In genomic region chr2:182360663-182361260, GRCh38 we compare ENCODE assay signal across 15 cellular contexts.
"Had no signal": no experiment of that assay in that cellular context is flagged by ENCODE, and none has a peak within 500 bp of the region (broad histone marks: within the 10 kb centered on the region; RNA-seq: fewer than 3 reads in every experiment).

No MANE protein-coding gene starts in this region.

- H3K4me1 ChIP-seq: neural progenitor cell had no signal

- FAIRE-seq: endothelial cell of umbilical vein, frontal cortex, kidney had no signal

- H3K36me3 ChIP-seq: neural progenitor cell, ovary, thyroid gland had no signal

- ATAC-seq: activated CD4-positive, alpha-beta T cell treated with anti-CD3 and anti-CD28 coated beads for 36 hours; activated T-cell treated with anti-CD3 and anti-CD28 coated beads, Interleukin-2, amount 50 U/mL, for 4 hours had no signal

- H3K4me3 ChIP-seq: neural progenitor cell, ovary, thyroid gland had no signal

- H3K27ac ChIP-seq: neural progenitor cell, ovary had no signal

- DNase-seq: activated CD4-positive, alpha-beta memory T cell treated with anti-CD3 and anti-CD28 coated beads, Interleukin-2, amount 10 ng/mL, durations not matched to agents 7 days and 5 days; activated CD4-positive, alpha-beta T cell treated with anti-CD3 and anti-CD28 coated beads for 36 hours; activated effector memory CD4-positive, alpha-beta T cell treated with Interleukin-2 at 50 U/mL for 16 hours; activated T-cell treated with anti-CD3 and anti-CD28 coated beads, Interleukin-2, amount 50 U/mL, for 4 hours; amygdala; effector CD8-positive, alpha-beta T cell; kidney; SIG-M5; stimulated activated CD4-positive, alpha-beta T cell treated with anti-CD3 and anti-CD28 coated beads, Interleukin-12 subunit alpha, Interleukin-12 subunit beta, amount 100 ng/mL, for 4 hours; stimulated activated CD4-positive, alpha-beta T cell treated with anti-CD3 and anti-CD28 coated beads, Interleukin-2, amount 100 ng/mL, for 24 hours; thyroid gland had no signal

- H3K27me3 ChIP-seq: neural progenitor cell, ovary, thyroid gland had no signal

- H3K9me3 ChIP-seq: ovary, thyroid gland had no signal
